In genomic region chr14:74401504-74402241, GRCh38 we compare ENCODE assay signal across 9 cellular contexts. TPM values are rescaled to one million over a fixed set of nuclear protein-coding genes. Genes with fewer than 3 reads are reported as not detected.
A peak's percentile ranks its signal among the peaks of the same experiment; 100 is the strongest.
DNase-seq lines count a peak whose midpoint lies in the region; ATAC-seq and TF ChIP-seq lines count a peak whose summit lies in the region.
"Had no signal": no experiment of that assay in that cellular context is flagged by ENCODE, and none has a peak within 500 bp of the region (broad histone marks: within the 10 kb centered on the region; RNA-seq: fewer than 3 reads in every experiment).

No MANE protein-coding gene starts in this region.

- no peaks in the 10 kb centered on the region for H3K36me3 ChIP-seq in ACC112 (ENCODE audit: insufficient read depth, low read length)

- H3K27ac Mint-ChIP-seq in central memory CD8-positive, alpha-beta T cell (ENCODE audit: low read depth): peak overlapping the region; percentile 85

- no peaks in the 10 kb centered on the region for H3K79me2 ChIP-seq in ACC112 (ENCODE audit: control insufficient read depth, insufficient read depth, low read length, unreplicated experiment)

- H3K4me1 Mint-ChIP-seq in central memory CD8-positive, alpha-beta T cell: peaks cover 25% of the 10 kb centered on the region

- H3K27ac ChIP-seq in ACC112 (ENCODE audit: low read depth, low read length): no peak overlapping the region

- peak; percentile 46 for TF ChIP-seq POLR2A in GM18951 (IDR thresholded peaks at IDR 0.05; ENCODE audit: extremely low read depth, insufficient read depth, insufficient read length)

- H3K4me1 ChIP-seq in ACC112 (ENCODE audit: control insufficient read depth, insufficient read depth, low read length, unreplicated experiment): peaks cover 7% of the 10 kb centered on the region
- peaks cover 25% of the 10 kb centered on the region for H3K4me1 ChIP-seq in mononuclear cell (ENCODE audit: insufficient read depth, low read length)

- in situ Hi-C loops in GM18951 (cut with MboI; ENCODE audit: low sequenced_read_pairs, unreplicated experiment): no loop called here

- H3K9me3 Mint-ChIP-seq in central memory CD8-positive, alpha-beta T cell: no peaks in the 10 kb centered on the region

- DNase-seq in T-helper 9 cell: peak; percentile 31
- DNase-seq in central memory CD8-positive, alpha-beta T cell (ENCODE audit: low spot score in 2 of 2): peak; percentile 47 to 73
- peak; percentile 16 to 31 for DNase-seq in stimulated activated CD8-positive, alpha-beta memory T cell treated with anti-CD3 and anti-CD28 coated beads, Interleukin-7, amount 100 ng/mL, for 48 hours (ENCODE audit: extremely low read depth in 1 of 2, low read depth in 1 of 2)
- no peak for DNase-seq in SIG-M5 treated with dmso at 0.1 percent for 504 hours (lab: John Stamatoyannopoulos, UW; ENCODE audit: unreplicated experiment)

- H3K36me3 Mint-ChIP-seq in central memory CD8-positive, alpha-beta T cell (ENCODE audit: insufficient read depth): peaks cover 2% of the 10 kb centered on the region

- peak overlapping the region; percentile 44 for H2AFZ ChIP-seq in ACC112 (ENCODE audit: low read length, unreplicated experiment)

- H3K4me3 Mint-ChIP-seq in central memory CD8-positive, alpha-beta T cell: peak overlapping the region; percentile 61

- no peaks in the 10 kb centered on the region for H3K9me3 ChIP-seq in mononuclear cell (ENCODE audit: low read depth, low read length)

- H3K27me3 Mint-ChIP-seq in central memory CD8-positive, alpha-beta T cell: peaks cover 6% of the 10 kb centered on the region

- H3K27me3 ChIP-seq in ACC112 (ENCODE audit: insufficient read depth, low read length) (peaks cover 71% of the 10 kb centered on the region), mononuclear cell (ENCODE audit: insufficient read depth, low read length) (no peaks in the 10 kb centered on the region)

- H3K4me3 ChIP-seq in ACC112 (ENCODE audit: low read depth, low read length): no peak overlapping the region
- H3K4me3 ChIP-seq in mononuclear cell (ENCODE audit: low read length): peak overlapping the region; percentile 15

- ATAC-seq in HG03159 (IDR thresholded peaks at IDR 0.05; ENCODE audit: unreplicated experiment): peak; percentile 84
- peak; percentile 99 for ATAC-seq in central memory CD8-positive, alpha-beta T cell (replicated peaks; ENCODE audit: extremely low read depth, poor library complexity, severe bottlenecking)

RNA-seq across cellular contexts. Expression of gene SYNDIG1L, which starts 24.3 kb away (rescaled TPM):
- not detected for total RNA-seq in mononuclear cell
- total RNA-seq: glomerular endothelial cell had no signal

RNA-seq across cellular contexts. Expression of gene VRTN, which starts 53.4 kb away (rescaled TPM):
- total RNA-seq in mononuclear cell: not detected
- total RNA-seq: glomerular endothelial cell had no signal
